Comparison of ENCODE assay signal across 1 cellular context in the genomic region with DNA sequence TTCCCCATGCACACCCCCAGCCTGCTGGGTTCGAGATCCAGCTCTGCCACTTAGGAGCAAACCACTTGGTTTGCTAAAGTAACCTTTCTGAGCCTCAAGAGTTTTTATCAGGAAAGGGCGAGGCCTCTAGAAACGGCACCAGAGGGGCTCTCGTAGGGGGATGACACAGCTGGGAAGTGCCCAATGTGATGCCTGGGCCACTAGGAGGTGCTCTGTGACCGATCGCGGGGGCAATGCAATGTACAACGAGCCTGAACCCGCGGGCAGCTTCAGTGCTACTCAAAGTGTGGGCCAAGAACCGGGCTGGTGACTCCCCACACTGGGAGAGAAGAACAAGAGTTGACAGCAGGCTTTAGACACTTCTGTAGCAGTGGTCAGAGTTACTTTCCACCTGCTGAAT.
TF ChIP-seq lines count a peak whose summit lies in the region.

No MANE protein-coding gene starts in this region.

TF ChIP-seq in A549, 52 proteins besides CTCF, POLR2A, EP300 and RAD21 (continued from another document):
- TF ChIP-seq HEYL (CRISPR knock-in tag; IDR thresholded peaks at IDR 0.05) (no peak), ZSCAN20 (CRISPR knock-in tag; IDR thresholded peaks at IDR 0.05) (no peak)
